Comparison of ENCODE assay signal across 8 cellular contexts in the genomic region with DNA sequence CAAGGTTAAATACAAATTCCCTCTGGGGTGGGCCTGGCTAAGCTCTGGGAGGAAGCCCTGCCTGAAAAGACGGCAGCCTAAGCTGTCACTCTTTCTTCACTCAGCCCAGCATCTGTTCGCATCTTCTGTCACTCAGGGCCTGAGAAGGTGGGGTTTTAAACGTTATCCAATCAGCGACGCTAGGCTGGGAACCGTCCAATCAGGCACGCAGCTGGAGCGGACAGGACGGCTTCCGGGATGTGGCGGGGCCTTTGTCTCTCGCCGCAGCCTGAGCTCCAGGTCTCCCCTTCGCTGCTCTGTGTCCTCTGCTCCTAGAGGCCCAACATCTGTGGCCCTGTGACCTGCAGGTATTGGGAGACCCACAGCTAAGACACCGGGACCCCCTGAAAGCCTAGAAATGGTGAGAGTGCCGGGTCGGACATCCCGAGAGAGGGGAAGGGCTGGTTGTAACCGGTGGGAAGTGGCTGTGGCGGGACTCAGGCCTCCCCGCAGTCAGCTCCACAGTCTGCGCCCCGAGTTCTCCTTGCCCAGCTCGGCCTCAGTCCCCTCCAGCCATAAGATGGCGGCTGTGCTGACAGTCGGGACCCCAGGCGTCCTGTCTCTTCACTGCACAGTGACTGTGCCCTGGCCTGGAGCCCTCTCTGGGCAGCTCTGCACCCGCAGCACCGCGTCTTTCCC. TPM values are rescaled to one million over a fixed set of nuclear protein-coding genes. Genes with fewer than 3 reads are reported as not detected.
DNase-seq lines count a peak whose midpoint lies in the region; ATAC-seq, FAIRE-seq and TF ChIP-seq lines count a peak whose summit lies in the region.

A gene (plus strand): TSS at position 254 of the 678 bp plus-strand sequence. CDS start 144 bp downstream, at position 398.

- POLR2A ChIA-PET in WTC11 (lab: Charles Lee) = interaction anchor here (0.5 to 2.2 kb wide), 11 partner anchors 11 to 1825 kb away, joined by 3 to 14 read pairs (median 4); a partner anchor contains a TSS

- H3K27ac ChIP-seq in small intestine (ENCODE audit: low read depth in 1 of 2, low read length in 1 of 2) = peak within 1 kb of the TSS; percentile 28 to 79

- H3K36me3 Mint-ChIP-seq in WTC11 = peaks cover 38% of the 10 kb centered on the region

- DNase-seq in AG08396 (ENCODE audit: low spot score) (peak; percentile 87), NCI-H345 (lab: John Stamatoyannopoulos, UW) (peak; percentile 91), WTC11 (ENCODE audit: low spot score) (peak; percentile 92), bronchial epithelial cell (ENCODE audit: low read depth) (peak; percentile 92), iPS-NIHi11 (ENCODE audit: low spot score) (peak; percentile 85), small intestine (peak; percentile 97)

- no peaks in the 10 kb centered on the region for H3K9me3 ChIP-seq in small intestine (ENCODE audit: control insufficient read depth, low read depth)

- in situ Hi-C loops in GM18951 (cut with MboI; ENCODE audit: low sequenced_read_pairs, unreplicated experiment) = no loop called here

- no peaks in the 10 kb centered on the region for H3K27me3 Mint-ChIP-seq in WTC11 (ENCODE audit: low read depth)

- H3K4me1 Mint-ChIP-seq in WTC11 = peaks cover 5% of the 10 kb centered on the region

- H3K27me3 ChIP-seq in bronchial epithelial cell (ENCODE audit: control insufficient read depth, insufficient read depth, low read length) = no peaks in the 10 kb centered on the region
- no peaks in the 10 kb centered on the region for H3K27me3 ChIP-seq in small intestine (ENCODE audit: control insufficient read depth in 2 of 2, insufficient read depth in 2 of 2, low read length in 2 of 2)

- CTCF ChIA-PET in WTC11 (lab: Charles Lee) = interaction anchor here (0.6 to 2.0 kb wide), 7 partner anchors 16 to 679 kb away, joined by 3 to 8 read pairs (median 4); a partner anchor contains a TSS

- FAIRE-seq in bronchial epithelial cell (lab: Jason Lieb, UNC) (no peak), small intestine (lab: Jason Lieb, UNC) (no peak)

- TF ChIP-seq POLR2A in GM18951 (IDR thresholded peaks at IDR 0.05; ENCODE audit: extremely low read depth, insufficient read depth, insufficient read length) = peak; percentile 87

- peak within 1 kb of the TSS; percentile 98 for H3K4me3 Mint-ChIP-seq in WTC11

- H3K4me1 ChIP-seq in small intestine (ENCODE audit: control insufficient read depth in 2 of 2, insufficient read depth in 1 of 2, low read depth in 1 of 2, low read length in 1 of 2) = no peaks in the 10 kb centered on the region

- no peak for TF ChIP-seq CTCF in WTC11 (IDR thresholded peaks at IDR 0.05)
- TF ChIP-seq CTCF in bronchial epithelial cell (IDR thresholded peaks at IDR 0.05; ENCODE audit: insufficient read depth, low read length, severe bottlenecking) = no peak

- peaks cover 26% of the 10 kb centered on the region for H3K9me3 Mint-ChIP-seq in WTC11

- 0 to 1% (median 0%) methylated on average over 30 of the region's 30 CpGs for WGBS in small intestine, 3 donors

- ATAC-seq in HG03196 (IDR thresholded peaks at IDR 0.05; ENCODE audit: unreplicated experiment) (peak; percentile 96), WTC11 (peak; percentile 99)

- peaks cover 2% of the 10 kb centered on the region for H3K36me3 ChIP-seq in bronchial epithelial cell (ENCODE audit: control insufficient read depth, insufficient read depth, low read length)
- peaks cover 0 to 2% of the 10 kb centered on the region in 2 donors for H3K36me3 ChIP-seq in small intestine (ENCODE audit: control insufficient read depth in 2 of 2, insufficient read depth in 2 of 2, low read length in 2 of 2)

- peak within 1 kb of the TSS; percentile 99 for H3K27ac Mint-ChIP-seq in WTC11

- peak within 1 kb of the TSS; percentile 84 for H3K4me3 ChIP-seq in bronchial epithelial cell (ENCODE audit: low read depth, low read length)
- H3K4me3 ChIP-seq in small intestine (ENCODE audit: low read depth in 1 of 2, low read length in 2 of 2) = peak within 1 kb of the TSS; percentile 62 to 81

TF ChIP-seq in WTC11, 78 proteins besides CTCF, POLR2A, EP300 and RAD21 (continues in another document):
- TF ChIP-seq, protein P1, sequence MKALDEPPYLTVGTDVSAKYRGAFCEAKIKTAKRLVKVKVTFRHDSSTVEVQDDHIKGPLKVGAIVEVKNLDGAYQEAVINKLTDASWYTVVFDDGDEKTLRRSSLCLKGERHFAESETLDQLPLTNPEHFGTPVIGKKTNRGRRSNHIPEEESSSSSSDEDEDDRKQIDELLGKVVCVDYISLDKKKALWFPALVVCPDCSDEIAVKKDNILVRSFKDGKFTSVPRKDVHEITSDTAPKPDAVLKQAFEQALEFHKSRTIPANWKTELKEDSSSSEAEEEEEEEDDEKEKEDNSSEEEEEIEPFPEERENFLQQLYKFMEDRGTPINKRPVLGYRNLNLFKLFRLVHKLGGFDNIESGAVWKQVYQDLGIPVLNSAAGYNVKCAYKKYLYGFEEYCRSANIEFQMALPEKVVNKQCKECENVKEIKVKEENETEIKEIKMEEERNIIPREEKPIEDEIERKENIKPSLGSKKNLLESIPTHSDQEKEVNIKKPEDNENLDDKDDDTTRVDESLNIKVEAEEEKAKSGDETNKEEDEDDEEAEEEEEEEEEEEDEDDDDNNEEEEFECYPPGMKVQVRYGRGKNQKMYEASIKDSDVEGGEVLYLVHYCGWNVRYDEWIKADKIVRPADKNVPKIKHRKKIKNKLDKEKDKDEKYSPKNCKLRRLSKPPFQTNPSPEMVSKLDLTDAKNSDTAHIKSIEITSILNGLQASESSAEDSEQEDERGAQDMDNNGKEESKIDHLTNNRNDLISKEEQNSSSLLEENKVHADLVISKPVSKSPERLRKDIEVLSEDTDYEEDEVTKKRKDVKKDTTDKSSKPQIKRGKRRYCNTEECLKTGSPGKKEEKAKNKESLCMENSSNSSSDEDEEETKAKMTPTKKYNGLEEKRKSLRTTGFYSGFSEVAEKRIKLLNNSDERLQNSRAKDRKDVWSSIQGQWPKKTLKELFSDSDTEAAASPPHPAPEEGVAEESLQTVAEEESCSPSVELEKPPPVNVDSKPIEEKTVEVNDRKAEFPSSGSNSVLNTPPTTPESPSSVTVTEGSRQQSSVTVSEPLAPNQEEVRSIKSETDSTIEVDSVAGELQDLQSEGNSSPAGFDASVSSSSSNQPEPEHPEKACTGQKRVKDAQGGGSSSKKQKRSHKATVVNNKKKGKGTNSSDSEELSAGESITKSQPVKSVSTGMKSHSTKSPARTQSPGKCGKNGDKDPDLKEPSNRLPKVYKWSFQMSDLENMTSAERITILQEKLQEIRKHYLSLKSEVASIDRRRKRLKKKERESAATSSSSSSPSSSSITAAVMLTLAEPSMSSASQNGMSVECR (CRISPR knock-in tag; IDR thresholded peaks at IDR 0.05; ENCODE audit: borderline replicate concordance) = peak; percentile 87; the same call in 1 of the 2 replicates
- peak; percentile 92 for TF ChIP-seq NFYB (CRISPR knock-in tag; conservative IDR thresholded peaks at IDR 0.05; ENCODE audit: low read depth)
- TF ChIP-seq KAT7 (CRISPR knock-in tag; IDR thresholded peaks at IDR 0.05; ENCODE audit: borderline replicate concordance) = 0 out of 2 replicates have a peak, but pooled peaks have one; percentile 67
- TF ChIP-seq ZBTB21 (CRISPR knock-in tag; IDR thresholded peaks at IDR 0.05; ENCODE audit: borderline replicate concordance) = no peak
- peak; percentile 53; the same call in 1 of the 2 replicates for TF ChIP-seq JUN (CRISPR knock-in tag; IDR thresholded peaks at IDR 0.05)
- no peak for TF ChIP-seq CBFB (CRISPR knock-in tag; IDR thresholded peaks at IDR 0.05; ENCODE audit: low read depth)
- TF ChIP-seq ETV6 (CRISPR knock-in tag; IDR thresholded peaks at IDR 0.05) = 0 out of 2 replicates have a peak, but pooled peaks have one; percentile 24
- TF ChIP-seq ZNF121 (CRISPR knock-in tag; IDR thresholded peaks at IDR 0.05) = no peak
- TF ChIP-seq, protein P2, sequence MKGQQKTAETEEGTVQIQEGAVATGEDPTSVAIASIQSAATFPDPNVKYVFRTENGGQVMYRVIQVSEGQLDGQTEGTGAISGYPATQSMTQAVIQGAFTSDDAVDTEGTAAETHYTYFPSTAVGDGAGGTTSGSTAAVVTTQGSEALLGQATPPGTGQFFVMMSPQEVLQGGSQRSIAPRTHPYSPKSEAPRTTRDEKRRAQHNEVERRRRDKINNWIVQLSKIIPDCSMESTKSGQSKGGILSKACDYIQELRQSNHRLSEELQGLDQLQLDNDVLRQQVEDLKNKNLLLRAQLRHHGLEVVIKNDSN (CRISPR knock-in tag; IDR thresholded peaks at IDR 0.05) = 0 out of 2 replicates have a peak, but pooled peaks have one; percentile 21
- peak; percentile 31; the same call in 1 of the 2 replicates for TF ChIP-seq FOXK1 (CRISPR knock-in tag; IDR thresholded peaks at IDR 0.05)
- TF ChIP-seq, protein P3, sequence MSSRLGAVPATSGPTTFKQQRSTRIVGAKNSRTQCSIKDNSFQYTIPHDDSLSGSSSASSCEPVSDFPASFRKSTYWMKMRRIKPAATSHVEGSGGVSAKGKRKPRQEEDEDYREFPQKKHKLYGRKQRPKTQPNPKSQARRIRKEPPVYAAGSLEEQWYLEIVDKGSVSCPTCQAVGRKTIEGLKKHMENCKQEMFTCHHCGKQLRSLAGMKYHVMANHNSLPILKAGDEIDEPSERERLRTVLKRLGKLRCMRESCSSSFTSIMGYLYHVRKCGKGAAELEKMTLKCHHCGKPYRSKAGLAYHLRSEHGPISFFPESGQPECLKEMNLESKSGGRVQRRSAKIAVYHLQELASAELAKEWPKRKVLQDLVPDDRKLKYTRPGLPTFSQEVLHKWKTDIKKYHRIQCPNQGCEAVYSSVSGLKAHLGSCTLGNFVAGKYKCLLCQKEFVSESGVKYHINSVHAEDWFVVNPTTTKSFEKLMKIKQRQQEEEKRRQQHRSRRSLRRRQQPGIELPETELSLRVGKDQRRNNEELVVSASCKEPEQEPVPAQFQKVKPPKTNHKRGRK (CRISPR knock-in tag; IDR thresholded peaks at IDR 0.05; ENCODE audit: borderline replicate concordance) = no peak
- TF ChIP-seq, protein P4, sequence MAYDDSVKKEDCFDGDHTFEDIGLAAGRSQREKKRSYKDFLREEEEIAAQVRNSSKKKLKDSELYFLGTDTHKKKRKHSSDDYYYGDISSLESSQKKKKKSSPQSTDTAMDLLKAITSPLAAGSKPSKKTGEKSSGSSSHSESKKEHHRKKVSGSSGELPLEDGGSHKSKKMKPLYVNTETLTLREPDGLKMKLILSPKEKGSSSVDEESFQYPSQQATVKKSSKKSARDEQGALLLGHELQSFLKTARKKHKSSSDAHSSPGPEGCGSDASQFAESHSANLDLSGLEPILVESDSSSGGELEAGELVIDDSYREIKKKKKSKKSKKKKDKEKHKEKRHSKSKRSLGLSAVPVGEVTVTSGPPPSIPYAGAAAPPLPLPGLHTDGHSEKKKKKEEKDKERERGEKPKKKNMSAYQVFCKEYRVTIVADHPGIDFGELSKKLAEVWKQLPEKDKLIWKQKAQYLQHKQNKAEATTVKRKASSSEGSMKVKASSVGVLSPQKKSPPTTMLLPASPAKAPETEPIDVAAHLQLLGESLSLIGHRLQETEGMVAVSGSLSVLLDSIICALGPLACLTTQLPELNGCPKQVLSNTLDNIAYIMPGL (CRISPR knock-in tag; IDR thresholded peaks at IDR 0.05) = 0 out of 2 replicates have a peak, but pooled peaks have one; percentile 43

RNA-seq across cellular contexts. Expression of the gene that starts here (rescaled TPM):
- total RNA-seq in WTC11 (2021) (41.2 to 45.2 TPM (median 42.1 TPM) in 3 replicates), bronchial epithelial cell (9.0 and 14.8 TPM in 2 replicates)
- polyA plus RNA-seq in small intestine = 1 to 10 TPM; 2.7 to 6.0 (median 4.9) TPM

Comparison
In these comparisons a context has a peak if more than half of its experiments do, and no peak if none do; other contexts are left out.
1. Peak in every context shown above with its lines: DNase-seq, ATAC-seq, H3K4me3 ChIP-seq and H3K27ac ChIP-seq.